26 cellular contexts compared by ENCODE assay signal in the genomic region with DNA sequence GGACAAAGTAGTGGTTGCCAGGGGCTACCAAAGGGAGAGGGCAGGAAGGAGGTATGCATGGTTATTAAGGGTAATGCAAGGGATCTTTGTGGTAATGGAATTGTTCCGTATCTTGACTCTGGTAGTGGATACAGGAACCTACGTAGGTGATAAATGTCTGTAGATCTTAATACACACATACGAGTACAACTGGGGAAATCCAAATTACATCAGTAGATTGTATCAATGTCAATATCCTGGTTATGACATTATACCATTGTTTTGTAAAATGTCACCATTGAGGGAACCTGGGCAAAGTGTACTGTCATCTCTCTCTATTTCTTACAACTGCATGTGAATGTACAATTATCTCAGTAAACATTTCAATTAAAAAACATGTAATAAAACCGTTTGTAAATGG. TPM values are rescaled to one million over a fixed set of nuclear protein-coding genes. Genes with fewer than 3 reads are reported as not detected.
DNase-seq lines count a peak whose midpoint lies in the region; ATAC-seq, FAIRE-seq and TF ChIP-seq lines count a peak whose summit lies in the region.
"Had no signal": no experiment of that assay in that cellular context is flagged by ENCODE, and none has a peak within 500 bp of the region (broad histone marks: within the 10 kb centered on the region; RNA-seq: fewer than 3 reads in every experiment).

No MANE protein-coding gene starts in this region.

- TF ChIP-seq EP300 in A549 (IDR thresholded peaks at IDR 0.05) = no peak

- WGBS in A549 (ENCODE audit: missing lambda C conversion rate) = 38% methylated on average over 4 of the region's 4 CpGs

- H3K4me1 Mint-ChIP-seq in osteocyte (ENCODE audit: unreplicated experiment) = peaks cover 82% of the 10 kb centered on the region
- H3K4me1 Mint-ChIP-seq in activated T-helper 1 cell treated with anti-CD3 and anti-CD28 coated beads, Interleukin-12 subunit alpha, Interleukin-12 subunit beta, Interleukin-2, Interleukin-4 antibody, amounts not matched to agents 30 ng/mL and 10 ng/mL and 1 ng/mL, durations not matched to agents 14 hours and 24 hours and 36 hours (ENCODE audit: low read depth) = peaks cover 8% of the 10 kb centered on the region

- intact Hi-C loops in activated T-helper 1 cell treated with anti-CD3 and anti-CD28 coated beads, Interleukin-12 subunit alpha, Interleukin-12 subunit beta, Interleukin-2, Interleukin-4 antibody, amounts not matched to agents 30 ng/mL and 10 ng/mL and 1 ng/mL, durations not matched to agents 14 hours and 24 hours and 36 hours (cut with micrococcal nuclease) = loop anchor here (2.0 kb wide), 1 partner anchor 28 kb away; no protein-coding TSS in a partner anchor

- H3K36me3 Mint-ChIP-seq in osteocyte (ENCODE audit: unreplicated experiment) = peaks cover 12% of the 10 kb centered on the region
- no peaks in the 10 kb centered on the region for H3K36me3 Mint-ChIP-seq in activated T-helper 1 cell treated with anti-CD3 and anti-CD28 coated beads, Interleukin-12 subunit alpha, Interleukin-12 subunit beta, Interleukin-2, Interleukin-4 antibody, amounts not matched to agents 30 ng/mL and 10 ng/mL and 1 ng/mL, durations not matched to agents 14 hours and 24 hours and 36 hours (ENCODE audit: low read depth)
- H3K36me3 Mint-ChIP-seq: naive B cell had no signal

- CTCF ChIA-PET in A549 (lab: Yijun Ruan, JAX) = no interaction called here

- H3K4me1 ChIP-seq in A549 = peaks cover 56% of the 10 kb centered on the region
- H3K4me1 ChIP-seq in adipocyte (ENCODE audit: control insufficient read depth, insufficient read depth, low read length) = peaks cover 37% of the 10 kb centered on the region
- H3K4me1 ChIP-seq: Caco-2, left lung had no signal

- H3K27ac Mint-ChIP-seq in osteocyte (ENCODE audit: unreplicated experiment) = peak overlapping the region; percentile 88
- no peak overlapping the region for H3K27ac Mint-ChIP-seq in activated T-helper 1 cell treated with anti-CD3 and anti-CD28 coated beads, Interleukin-12 subunit alpha, Interleukin-12 subunit beta, Interleukin-2, Interleukin-4 antibody, amounts not matched to agents 30 ng/mL and 10 ng/mL and 1 ng/mL, durations not matched to agents 14 hours and 24 hours and 36 hours
- H3K27ac Mint-ChIP-seq: dendritic cell treated with granulocyte-macrophage colony-stimulating factor and Interleukin-4, amounts not matched to agents 40 ng/mL and 50 ng/mL, for 4 days; naive B cell; T-helper 1 cell treated with Interleukin-12 subunit alpha and Interleukin-12 subunit beta and Interleukin-4 antibody, amounts not matched to agents 30 μg/mL and 1 μg/mL, for 36 hours had no signal

- H3K27ac ChIP-seq in A549 = peak overlapping the region; percentile 61 to 75
- H3K27ac ChIP-seq: left lung, neutrophil, RWPE1, SK-N-MC had no signal

- peak overlapping the region; percentile 62 for H3K4me2 ChIP-seq in A549

- H3K9ac ChIP-seq in adipocyte (ENCODE audit: low read length) = peak overlapping the region; percentile 6

- FAIRE-seq in A549 (lab: Jason Lieb, UNC) (no peak), GM12891 (lab: Jason Lieb, UNC) (peak; percentile 74)

- no peaks in the 10 kb centered on the region for H3K27me3 Mint-ChIP-seq in osteocyte (ENCODE audit: unreplicated experiment)
- H3K27me3 Mint-ChIP-seq in activated T-helper 1 cell treated with anti-CD3 and anti-CD28 coated beads, Interleukin-12 subunit alpha, Interleukin-12 subunit beta, Interleukin-2, Interleukin-4 antibody, amounts not matched to agents 30 ng/mL and 10 ng/mL and 1 ng/mL, durations not matched to agents 14 hours and 24 hours and 36 hours (ENCODE audit: insufficient read depth) = peaks cover 2% of the 10 kb centered on the region
- H3K27me3 Mint-ChIP-seq: naive B cell had no signal

- peak overlapping the region; percentile 10 for H3K4me3 Mint-ChIP-seq in osteocyte (ENCODE audit: unreplicated experiment)
- no peak overlapping the region for H3K4me3 Mint-ChIP-seq in activated T-helper 1 cell treated with anti-CD3 and anti-CD28 coated beads, Interleukin-12 subunit alpha, Interleukin-12 subunit beta, Interleukin-2, Interleukin-4 antibody, amounts not matched to agents 30 ng/mL and 10 ng/mL and 1 ng/mL, durations not matched to agents 14 hours and 24 hours and 36 hours
- H3K4me3 Mint-ChIP-seq: dendritic cell treated with granulocyte-macrophage colony-stimulating factor and Interleukin-4, amounts not matched to agents 40 ng/mL and 50 ng/mL, for 4 days; naive B cell; T-helper 1 cell treated with Interleukin-12 subunit alpha and Interleukin-12 subunit beta and Interleukin-4 antibody, amounts not matched to agents 30 μg/mL and 1 μg/mL, for 36 hours had no signal

- TF ChIP-seq POLR2A in A549 (IDR thresholded peaks at IDR 0.05; ENCODE audit: low read length) (no peak), GM12891 (IDR thresholded peaks at IDR 0.05; ENCODE audit: low read depth, low read length) (no peak)

- no peaks in the 10 kb centered on the region for H3K36me3 ChIP-seq in adipocyte (ENCODE audit: control insufficient read depth, insufficient read depth, low read length, severe bottlenecking)
- H3K36me3 ChIP-seq: left lung, neutrophil, transverse colon had no signal

- no peak for TF ChIP-seq RAD21 in A549 (conservative IDR thresholded peaks at IDR 0.05 in 1 of 2, IDR thresholded peaks at IDR 0.05 in 1 of 2)

- H3K4me3 ChIP-seq in A549 (no peak overlapping the region), adipocyte (ENCODE audit: low read length) (no peak overlapping the region)
- H3K4me3 ChIP-seq: left lung, MG63, SK-N-MC, transverse colon had no signal

- 0 out of 3 replicates have a peak, but pooled peaks cover 4% of the 10 kb centered on the region for H3K9me3 ChIP-seq in A549
- H3K9me3 ChIP-seq in adipocyte (ENCODE audit: control insufficient read depth, low read length) = no peaks in the 10 kb centered on the region
- H3K9me3 ChIP-seq: Caco-2, left lung, MG63, neutrophil, transverse colon had no signal

- H3K27me3 ChIP-seq in adipocyte (replicated peaks; ENCODE audit: control insufficient read depth, insufficient read depth, low read length) = no peaks in the 10 kb centered on the region
- H3K27me3 ChIP-seq: left lung, MG63, transverse colon had no signal

- TF ChIP-seq CTCF in A549 (IDR thresholded peaks at IDR 0.05) (no peak), osteocyte (IDR thresholded peaks at IDR 0.05) (no peak)

- H3K9me3 Mint-ChIP-seq in osteocyte (ENCODE audit: unreplicated experiment) = no peaks in the 10 kb centered on the region
- peaks cover 3% of the 10 kb centered on the region for H3K9me3 Mint-ChIP-seq in activated T-helper 1 cell treated with anti-CD3 and anti-CD28 coated beads, Interleukin-12 subunit alpha, Interleukin-12 subunit beta, Interleukin-2, Interleukin-4 antibody, amounts not matched to agents 30 ng/mL and 10 ng/mL and 1 ng/mL, durations not matched to agents 14 hours and 24 hours and 36 hours
- H3K9me3 Mint-ChIP-seq: dendritic cell treated with granulocyte-macrophage colony-stimulating factor and Interleukin-4, amounts not matched to agents 40 ng/mL and 50 ng/mL, for 4 days; T-helper 1 cell treated with Interleukin-12 subunit alpha and Interleukin-12 subunit beta and Interleukin-4 antibody, amounts not matched to agents 30 μg/mL and 1 μg/mL, for 36 hours had no signal

- POLR2A ChIA-PET in A549 (lab: Yijun Ruan, JAX) = no interaction called here

- DNase-seq in A549 (ENCODE audit: low read depth in 1 of 2, low spot score in 1 of 2) = no peak
- no peak for DNase-seq in GM12891 (ENCODE audit: insufficient read length, low spot score)
- no peak for DNase-seq in adipocyte (ENCODE audit: low read depth)
- DNase-seq in osteocyte (ENCODE audit: extremely low spot score, unreplicated experiment) = peak; percentile 0
- DNase-seq in NK-92 treated with Interleukin-12 subunit alpha and Interleukin-12 subunit beta, amount 100 ng/mL, for 24 hours (lab: John Stamatoyannopoulos, UW) = no peak
- no peak for DNase-seq in activated T-helper 1 cell treated with anti-CD3 and anti-CD28 coated beads, Interleukin-12 subunit alpha, Interleukin-12 subunit beta, Interleukin-2, Interleukin-4 antibody, amounts not matched to agents 30 ng/mL and 10 ng/mL and 1 ng/mL, durations not matched to agents 14 hours and 24 hours and 36 hours (ENCODE audit: low spot score)
- no peak for DNase-seq in ecto neural progenitor cell (ENCODE audit: low spot score)
- DNase-seq: activated CD4-positive, alpha-beta T cell treated with anti-CD3 and anti-CD28 coated beads for 4 hours; activated naive CD4-positive, alpha-beta T cell treated with Interleukin-2 at 50 U/mL for 16 hours; activated T-cell treated with anti-CD3 and anti-CD28 coated beads, Interleukin-2, amount 50 U/mL, for 1 hour; C1 segment of cervical spinal cord; Caco-2; caudate nucleus; DMS79 treated with DMSO at 0.1 percent for 48 hours; KG1; left lung; naive B cell; NCI-H1105 treated with DMSO at 0.1 percent for 48 hours; NCI-H2029 had no signal

- peak in 1 of 2 experiments; percentile 10; a peak in 1 of 6 replicates for ATAC-seq in A549

TF ChIP-seq in A549, 52 proteins besides CTCF, POLR2A, EP300 and RAD21 (continues in another document):
- TF ChIP-seq NR3C1 (IDR thresholded peaks at IDR 0.05) = no peak
- TF ChIP-seq FOSL2 (IDR thresholded peaks at IDR 0.05) = no peak
- TF ChIP-seq FOSL2 (CRISPR knock-in tag; IDR thresholded peaks at IDR 0.05) = no peak
- TF ChIP-seq SREBF2 (IDR thresholded peaks at IDR 0.05) = no peak
- no peak for TF ChIP-seq MAFK (IDR thresholded peaks at IDR 0.05; ENCODE audit: partially characterized antibody)
- TF ChIP-seq FOXS1 (CRISPR knock-in tag; IDR thresholded peaks at IDR 0.05) = no peak

TF ChIP-seq in GM12891, 5 proteins besides CTCF, POLR2A, EP300 and RAD21:
- TF ChIP-seq PAX5 (IDR thresholded peaks at IDR 0.05; ENCODE audit: insufficient read depth, low read length, severe bottlenecking) = no peak
- TF ChIP-seq TAF1 (IDR thresholded peaks at IDR 0.05; ENCODE audit: low read depth, low read length) = no peak
- TF ChIP-seq POU2F2 (IDR thresholded peaks at IDR 0.05; ENCODE audit: low read depth, low read length) = no peak
- no peak for TF ChIP-seq SPI1 (IDR thresholded peaks at IDR 0.05; ENCODE audit: low read depth, low read length)
- TF ChIP-seq POLR2AphosphoS5 (IDR thresholded peaks at IDR 0.05; ENCODE audit: low read depth, low read length) = no peak

RNA-seq across cellular contexts. Expression of gene ALPK2, which starts 56.2 kb away (rescaled TPM):
- 19.2 and 22.0 TPM in 2 replicates for polyA plus RNA-seq in A549 (2011; rRNA removed)
- 3.9 and 4.3 TPM in 2 replicates for polyA plus RNA-seq in A549 (2012; cell fraction: cytosol; rRNA removed)
- polyA plus RNA-seq in A549 (2012; cell fraction: nucleus; rRNA removed) = 9.3 and 15.0 TPM in 2 replicates
- polyA plus RNA-seq in A549 (2017; fragmentation: RNase III; extraction: RNeasy Plus Mini Kit Qiagen cat#74134 plus additional on column Dnase treatment) = 39.0 to 43.8 TPM (median 41.2 TPM) in 3 replicates
- 25.5 and 25.8 TPM in 2 replicates for polyA minus RNA-seq in A549 (2011; rRNA and poly(A)+ RNA removed)
- 4.7 TPM for polyA plus RNA-seq in GM12891 (2012; ENCODE audit: low read depth, missing spikeins)
- total RNA-seq in osteocyte = 54.9 and 61.2 TPM in 2 replicates
- 0.16 and 0.47 TPM in 2 replicates for total RNA-seq in activated T-helper 1 cell treated with anti-CD3 and anti-CD28 coated beads, Interleukin-12 subunit alpha, Interleukin-12 subunit beta, Interleukin-2, Interleukin-4 antibody, amounts not matched to agents 30 ng/mL and 10 ng/mL and 1 ng/mL, durations not matched to agents 14 hours and 24 hours and 36 hours

Comparison
In these comparisons a context has a peak if more than half of its experiments do, and no peak if none do; other contexts are left out.
1. RNA of gene ALPK2, which starts 56.2 kb away (total RNA-seq): 54.9 to 61.2 TPM in osteocyte; 0.16 to 0.47 TPM in activated T-helper 1 cell treated with anti-CD3 and anti-CD28 coated beads, Interleukin-12 subunit alpha, Interleukin-12 subunit beta, Interleukin-2, Interleukin-4 antibody, amounts not matched to agents 30 ng/mL and 10 ng/mL and 1 ng/mL, durations not matched to agents 14 hours and 24 hours and 36 hours; every median in the first group is over 10 times any median in the second.